Comparison of ENCODE assay signal across 7 cellular contexts in genomic region chr2:219278655-219279150, GRCh38. TPM values are rescaled to one million over a fixed set of nuclear protein-coding genes. Genes with fewer than 3 reads are reported as not detected.
DNase-seq lines count a peak whose midpoint lies in the region; TF ChIP-seq lines count a peak whose summit lies in the region.

No MANE protein-coding gene starts in this region.

- H3K4me1 Mint-ChIP-seq in HFFc6 (ENCODE audit: low read depth): peaks cover 49% of the 10 kb centered on the region
- peaks cover 39% of the 10 kb centered on the region for H3K4me1 Mint-ChIP-seq in activated T-helper 2 cell treated with anti-CD3 and anti-CD28 coated beads, Interferon-gamma antibody, Interleukin-2, Interleukin-4, amounts not matched to agents 10 μg/mL and 5 μg/mL and 100 μg/mL, durations not matched to agents 14 hours and 24 hours and 36 hours (ENCODE audit: low read depth)

- H3K9me3 ChIP-seq in iPS-18a (ENCODE audit: control insufficient read depth, low read depth, low read length): no peaks in the 10 kb centered on the region
- no peaks in the 10 kb centered on the region for H3K9me3 ChIP-seq in subcutaneous abdominal adipose tissue (ENCODE audit: control insufficient read depth in 5 of 5, low read length in 5 of 5)

- H3K36me3 ChIP-seq in iPS-18a (ENCODE audit: control insufficient read depth, low read depth, low read length) (no peaks in the 10 kb centered on the region), subcutaneous abdominal adipose tissue (ENCODE audit: control insufficient read depth in 5 of 5, insufficient read depth in 5 of 5, low read length in 5 of 5) (peaks cover 0 to 34% (median 32%) of the 10 kb centered on the region in 5 donors)

- no peak for TF ChIP-seq CTCF in HFFc6 (IDR thresholded peaks at IDR 0.05)

- no peak overlapping the region for H3K27ac ChIP-seq in iPS-18a (ENCODE audit: low read length)
- peak overlapping the region; percentile 95 for H3K27ac ChIP-seq in subcutaneous abdominal adipose tissue (ENCODE audit: low read depth, low read length)

- no peak for DNase-seq in HFFc6
- no peak for DNase-seq in activated T-helper 2 cell treated with anti-CD3 and anti-CD28 coated beads, Interferon-gamma antibody, Interleukin-2, Interleukin-4, amounts not matched to agents 10 μg/mL and 5 μg/mL and 100 μg/mL, durations not matched to agents 14 hours and 24 hours and 36 hours (ENCODE audit: low spot score)
- no peak for DNase-seq in NCI-H82 (lab: John Stamatoyannopoulos, UW)
- DNase-seq in NCI-H1417 treated with DMSO at 0.1 percent for 48 hours (lab: John Stamatoyannopoulos, UW): no peak
- no peak for DNase-seq in SK-N-DZ (ENCODE audit: low spot score)

- no peaks in the 10 kb centered on the region for H3K9me3 Mint-ChIP-seq in HFFc6
- H3K9me3 Mint-ChIP-seq in activated T-helper 2 cell treated with anti-CD3 and anti-CD28 coated beads, Interferon-gamma antibody, Interleukin-2, Interleukin-4, amounts not matched to agents 10 μg/mL and 5 μg/mL and 100 μg/mL, durations not matched to agents 14 hours and 24 hours and 36 hours: no peaks in the 10 kb centered on the region

- H3K4me1 ChIP-seq in iPS-18a (ENCODE audit: control insufficient read depth, low read depth, low read length) (peaks cover 31% of the 10 kb centered on the region), subcutaneous abdominal adipose tissue (ENCODE audit: control insufficient read depth in 5 of 5, insufficient read depth in 5 of 5, low read length in 5 of 5) (peaks cover 6 to 30% (median 26%) of the 10 kb centered on the region in 5 donors)

- H3K9ac ChIP-seq in iPS-18a (ENCODE audit: low read length) (peak overlapping the region; percentile 48), subcutaneous abdominal adipose tissue (ENCODE audit: low read length in 5 of 5) (peak overlapping the region; percentile 64 to 82 (median 78))

- H3K4me3 ChIP-seq in iPS-18a (ENCODE audit: low read length) (peak overlapping the region; percentile 57), subcutaneous abdominal adipose tissue (ENCODE audit: low read depth in 1 of 5, low read length in 5 of 5) (peak overlapping the region; percentile 43 to 82 (median 63))

- H3K27ac Mint-ChIP-seq in HFFc6: peak overlapping the region; percentile 97
- H3K27ac Mint-ChIP-seq in activated T-helper 2 cell treated with anti-CD3 and anti-CD28 coated beads, Interferon-gamma antibody, Interleukin-2, Interleukin-4, amounts not matched to agents 10 μg/mL and 5 μg/mL and 100 μg/mL, durations not matched to agents 14 hours and 24 hours and 36 hours: peak overlapping the region; percentile 91

- intact Hi-C loops in activated T-helper 2 cell treated with anti-CD3 and anti-CD28 coated beads, Interferon-gamma antibody, Interleukin-2, Interleukin-4, amounts not matched to agents 10 μg/mL and 5 μg/mL and 100 μg/mL, durations not matched to agents 14 hours and 24 hours and 36 hours (cut with micrococcal nuclease): loop anchor here (1.0 to 2.0 kb wide), 10 partner anchors 16 to 881 kb away; partner anchors contain the start of genes ABCB6, ANKZF1, ATG9A and NHEJ1

- H3K4me3 Mint-ChIP-seq in HFFc6: peak overlapping the region; percentile 95
- H3K4me3 Mint-ChIP-seq in activated T-helper 2 cell treated with anti-CD3 and anti-CD28 coated beads, Interferon-gamma antibody, Interleukin-2, Interleukin-4, amounts not matched to agents 10 μg/mL and 5 μg/mL and 100 μg/mL, durations not matched to agents 14 hours and 24 hours and 36 hours (ENCODE audit: low read depth): peak overlapping the region; percentile 85

- H3K27me3 Mint-ChIP-seq in HFFc6 (ENCODE audit: insufficient read depth): peaks cover 2% of the 10 kb centered on the region; the same call in 1 of the 2 replicates
- H3K27me3 Mint-ChIP-seq in activated T-helper 2 cell treated with anti-CD3 and anti-CD28 coated beads, Interferon-gamma antibody, Interleukin-2, Interleukin-4, amounts not matched to agents 10 μg/mL and 5 μg/mL and 100 μg/mL, durations not matched to agents 14 hours and 24 hours and 36 hours (ENCODE audit: low read depth): peaks cover 3% of the 10 kb centered on the region

- peaks cover 12% of the 10 kb centered on the region; the same call in 1 of the 2 replicates for H3K36me3 Mint-ChIP-seq in HFFc6 (ENCODE audit: low read depth)
- peaks cover 30% of the 10 kb centered on the region for H3K36me3 Mint-ChIP-seq in activated T-helper 2 cell treated with anti-CD3 and anti-CD28 coated beads, Interferon-gamma antibody, Interleukin-2, Interleukin-4, amounts not matched to agents 10 μg/mL and 5 μg/mL and 100 μg/mL, durations not matched to agents 14 hours and 24 hours and 36 hours (ENCODE audit: low read depth)

- no peaks in the 10 kb centered on the region for H3K27me3 ChIP-seq in iPS-18a (ENCODE audit: control insufficient read depth, insufficient read depth, low read length)
- H3K27me3 ChIP-seq in subcutaneous abdominal adipose tissue (ENCODE audit: control insufficient read depth in 5 of 5, insufficient read depth in 4 of 5, low read length in 5 of 5): no peaks in the 10 kb centered on the region

RNA-seq across cellular contexts. Expression of gene DNAJB2, which starts 0.5 kb away (rescaled TPM):
- 10 to 100 TPM; 39.7 to 45.4 (median 41.5) TPM for total RNA-seq in HFFc6 (2021; fragmentation: NEBNext Ultra II Directional; extraction: Animal tissue kit (Norgen Biotek cat#: 25700))
- total RNA-seq in activated T-helper 2 cell treated with anti-CD3 and anti-CD28 coated beads, Interferon-gamma antibody, Interleukin-2, Interleukin-4, amounts not matched to agents 10 μg/mL and 5 μg/mL and 100 μg/mL, durations not matched to agents 14 hours and 24 hours and 36 hours: 49.8 and 55.6 TPM in 2 replicates
- polyA plus RNA-seq in SK-N-DZ (2014; cell fraction: cytosol; rRNA removed): 30.2 and 51.8 TPM in 2 replicates
- polyA plus RNA-seq in SK-N-DZ (2014; cell fraction: nucleus; rRNA removed): 68.1 and 77.5 TPM in 2 replicates

RNA-seq across cellular contexts. Expression of gene TUBA4A, which starts 25.0 kb away (rescaled TPM):
- total RNA-seq in HFFc6 (2021; fragmentation: NEBNext Ultra II Directional; extraction: Animal tissue kit (Norgen Biotek cat#: 25700)): 10 to 100 TPM; 40.4 to 66.3 (median 48.2) TPM
- total RNA-seq in activated T-helper 2 cell treated with anti-CD3 and anti-CD28 coated beads, Interferon-gamma antibody, Interleukin-2, Interleukin-4, amounts not matched to agents 10 μg/mL and 5 μg/mL and 100 μg/mL, durations not matched to agents 14 hours and 24 hours and 36 hours: 220 and 231 TPM in 2 replicates
- polyA plus RNA-seq in SK-N-DZ (2014; cell fraction: cytosol; rRNA removed): 13.1 and 17.9 TPM in 2 replicates
- 9.7 and 19.0 TPM in 2 replicates for polyA plus RNA-seq in SK-N-DZ (2014; cell fraction: nucleus; rRNA removed)

RNA-seq across cellular contexts. Expression of gene TUBA4B, which starts 25.7 kb away (rescaled TPM):
- not detected for total RNA-seq in HFFc6 (2021; fragmentation: NEBNext Ultra II Directional; extraction: Animal tissue kit (Norgen Biotek cat#: 25700))
- total RNA-seq in activated T-helper 2 cell treated with anti-CD3 and anti-CD28 coated beads, Interferon-gamma antibody, Interleukin-2, Interleukin-4, amounts not matched to agents 10 μg/mL and 5 μg/mL and 100 μg/mL, durations not matched to agents 14 hours and 24 hours and 36 hours: not detected in 2 replicates
- polyA plus RNA-seq in SK-N-DZ (2014; cell fraction: cytosol; rRNA removed): not detected in 2 replicates
- polyA plus RNA-seq in SK-N-DZ (2014; cell fraction: nucleus; rRNA removed): not detected in 2 replicates

RNA-seq across cellular contexts. Expression of gene PTPRN, which starts 30.5 kb away (rescaled TPM):
- total RNA-seq in HFFc6 (2021; fragmentation: NEBNext Ultra II Directional; extraction: Animal tissue kit (Norgen Biotek cat#: 25700)): 10 to 100 TPM in 5 of 6 experiments, 1 to 10 TPM in 1; 5.2 to 18.3 (median 15.2) TPM
- 1.1 and 1.6 TPM in 2 replicates for total RNA-seq in activated T-helper 2 cell treated with anti-CD3 and anti-CD28 coated beads, Interferon-gamma antibody, Interleukin-2, Interleukin-4, amounts not matched to agents 10 μg/mL and 5 μg/mL and 100 μg/mL, durations not matched to agents 14 hours and 24 hours and 36 hours
- 21.3 and 24.8 TPM in 2 replicates for polyA plus RNA-seq in SK-N-DZ (2014; cell fraction: cytosol; rRNA removed)
- polyA plus RNA-seq in SK-N-DZ (2014; cell fraction: nucleus; rRNA removed): 43.6 and 81.2 TPM in 2 replicates

RNA-seq across cellular contexts. Expression of gene STK16, which starts 33.4 kb away (rescaled TPM):
- 10 to 100 TPM; 25.1 to 30.7 (median 28.2) TPM for total RNA-seq in HFFc6 (2021; fragmentation: NEBNext Ultra II Directional; extraction: Animal tissue kit (Norgen Biotek cat#: 25700))
- 32.0 and 33.3 TPM in 2 replicates for total RNA-seq in activated T-helper 2 cell treated with anti-CD3 and anti-CD28 coated beads, Interferon-gamma antibody, Interleukin-2, Interleukin-4, amounts not matched to agents 10 μg/mL and 5 μg/mL and 100 μg/mL, durations not matched to agents 14 hours and 24 hours and 36 hours
- 33.9 and 39.8 TPM in 2 replicates for polyA plus RNA-seq in SK-N-DZ (2014; cell fraction: cytosol; rRNA removed)
- polyA plus RNA-seq in SK-N-DZ (2014; cell fraction: nucleus; rRNA removed): 29.1 and 45.2 TPM in 2 replicates
